16 cellular contexts compared by ENCODE assay signal in the genomic region with DNA sequence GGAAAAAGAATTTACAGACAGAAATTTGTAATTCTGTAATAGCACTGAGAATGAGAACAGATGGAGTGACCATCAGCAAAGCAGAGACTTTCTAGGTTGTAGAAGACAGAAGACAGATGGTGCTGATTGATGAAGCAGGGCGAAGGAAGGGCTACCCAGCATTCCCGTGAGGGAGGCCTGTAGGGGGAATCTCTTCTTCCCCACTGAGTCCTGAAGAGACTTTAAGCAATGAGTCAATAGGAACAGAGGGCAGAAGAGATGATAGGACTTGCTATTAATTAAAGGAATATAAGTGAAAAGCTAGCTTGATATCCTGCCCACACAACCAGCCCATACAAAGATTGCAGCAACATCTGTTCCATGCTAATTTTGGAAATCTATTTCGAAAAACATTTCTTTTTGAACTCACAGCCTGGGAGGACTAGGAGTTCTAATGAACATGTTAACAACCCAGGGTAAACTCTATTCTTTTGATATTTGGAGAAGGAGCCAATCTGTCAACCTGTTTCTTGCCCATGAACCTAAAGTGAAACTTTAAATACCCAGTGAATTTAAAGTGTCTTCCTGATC. TPM values are rescaled to one million over a fixed set of nuclear protein-coding genes. Genes with fewer than 3 reads are reported as not detected.
DNase-seq lines count a peak whose midpoint lies in the region; ATAC-seq and TF ChIP-seq lines count a peak whose summit lies in the region.
"Had no signal": no experiment of that assay in that cellular context is flagged by ENCODE, and none has a peak within 500 bp of the region (broad histone marks: within the 10 kb centered on the region; RNA-seq: fewer than 3 reads in every experiment).

No MANE protein-coding gene starts in this region.

- peaks cover 25% of the 10 kb centered on the region for H3K4me1 Mint-ChIP-seq in T-helper 17 cell

- DNase-seq in heart left ventricle (no peak), cardiac septum (ENCODE audit: low spot score) (no peak), T-helper 17 cell (no peak), inferior parietal cortex (ENCODE audit: extremely low spot score) (peak; percentile 31), uterus (no peak), NCI-H748 treated with DMSO at 0.1 percent for 48 hours (lab: John Stamatoyannopoulos, UW) (no peak)
- DNase-seq: activated CD4-positive, alpha-beta T cell treated with anti-CD3 and anti-CD28 coated beads for 48 hours; activated T-cell treated with anti-CD3 and anti-CD28 coated beads, Interleukin-2, amount 50 U/mL, for 24 hours; aorta; DMS53; left lung; stimulated activated CD4-positive, alpha-beta T cell treated with anti-CD3 and anti-CD28 coated beads, Interleukin-15, amount 100 ng/mL, for 24 hours; T-helper 2 cell; upper lobe of left lung had no signal

- no peak for TF ChIP-seq CTCF in heart left ventricle (IDR thresholded peaks at IDR 0.05)
- TF ChIP-seq CTCF in uterus (IDR thresholded peaks at IDR 0.05): no peak

- TF ChIP-seq POLR2A in heart left ventricle (IDR thresholded peaks at IDR 0.05) (no peak), uterus (IDR thresholded peaks at IDR 0.05) (no peak)

- peak; percentile 33 to 55 (median 54) for ATAC-seq in heart left ventricle
- no peak for ATAC-seq in T-helper 17 cell
- ATAC-seq in GM21825 (IDR thresholded peaks at IDR 0.05; ENCODE audit: unreplicated experiment): no peak
- ATAC-seq in HG02970 (IDR thresholded peaks at IDR 0.05; ENCODE audit: low FRiP score, unreplicated experiment): no peak
- ATAC-seq: left lung had no signal

- H3K27ac ChIP-seq in heart left ventricle (peak overlapping the region in 1 of 12 donors; percentile 7), uterus (peak overlapping the region; percentile 21 to 35)
- H3K27ac ChIP-seq: left lung had no signal

- H3K27me3 Mint-ChIP-seq in T-helper 17 cell: no peaks in the 10 kb centered on the region
- H3K27me3 Mint-ChIP-seq: activated T-cell treated with anti-CD3 and anti-CD28 coated beads, Interleukin-2, amount 50 U/mL, for 24 hours had no signal

- H3K36me3 ChIP-seq in heart left ventricle (no peaks in the 10 kb centered on the region), uterus (no peaks in the 10 kb centered on the region)
- H3K36me3 ChIP-seq: left lung, upper lobe of left lung had no signal

- H3K36me3 Mint-ChIP-seq in T-helper 17 cell (ENCODE audit: low read depth): no peaks in the 10 kb centered on the region

- H3K27me3 ChIP-seq in heart left ventricle (no peaks in the 10 kb centered on the region), uterus (no peaks in the 10 kb centered on the region)
- H3K27me3 ChIP-seq: left lung, upper lobe of left lung had no signal

- H3K4me3 ChIP-seq in heart left ventricle (no peak overlapping the region), uterus (no peak overlapping the region)
- H3K4me3 ChIP-seq: left lung, upper lobe of left lung had no signal

- H3K4me1 ChIP-seq in heart left ventricle (peaks cover 0 to 45% (median 25%) of the 10 kb centered on the region in 12 donors), uterus (peaks cover 0 to 19% of the 10 kb centered on the region in 2 donors)
- H3K4me1 ChIP-seq: left lung had no signal

- H3K4me3 Mint-ChIP-seq in T-helper 17 cell: peak overlapping the region; percentile 33
- H3K4me3 Mint-ChIP-seq: activated T-cell treated with anti-CD3 and anti-CD28 coated beads, Interleukin-2, amount 50 U/mL, for 24 hours had no signal

- 39 to 51% (median 45%) methylated on average over 3 of the region's 3 CpGs for WGBS in heart left ventricle, 4 donors

- H3K9me3 ChIP-seq in heart left ventricle (peaks cover 0 to 10% (median 0%) of the 10 kb centered on the region in 12 donors), T-helper 17 cell (ENCODE audit: control insufficient read depth, low read length, poor library complexity, severe bottlenecking) (no peaks in the 10 kb centered on the region), uterus (peaks cover 0 to 3% of the 10 kb centered on the region in 2 donors)
- H3K9me3 ChIP-seq: left lung, upper lobe of left lung had no signal

- H3K27ac Mint-ChIP-seq in T-helper 17 cell: peak overlapping the region; percentile 68
- H3K27ac Mint-ChIP-seq: activated T-cell treated with anti-CD3 and anti-CD28 coated beads, Interleukin-2, amount 50 U/mL, for 24 hours had no signal

- intact Hi-C loops in heart left ventricle (cut with DNase I) (no loop called here), cardiac septum (cut with DNase I) (no loop called here), uterus (cut with DNase I; ENCODE audit: low total_unique reads) (no loop called here)

RNA-seq across cellular contexts. Expression of gene RALA, which starts 44.1 kb away (rescaled TPM):
- 10 to 100 TPM; 13.5 to 37.1 (median 23.4) TPM for total RNA-seq in heart left ventricle
- polyA plus RNA-seq in heart left ventricle: 10 to 100 TPM; 17.3 to 32.0 TPM
- 20.7 TPM for total RNA-seq in cardiac septum
- 10 to 100 TPM; 22.4 to 27.1 TPM for total RNA-seq in T-helper 17 cell
- 10 to 100 TPM in 3 of 4 donors, 1 to 10 TPM in 1; 7.4 to 31.1 (median 17.6) TPM for total RNA-seq in uterus

Comparison
In these comparisons a context has a peak if more than half of its experiments do, and no peak if none do; other contexts are left out.
1. ATAC-seq: peak in heart left ventricle (4 of 4); none in T-helper 17 cell (single experiment), GM21825 (single experiment) and HG02970 (single experiment).